In genomic region chr19:47315125-47315821, GRCh38 we compare ENCODE assay signal across 8 cellular contexts. TPM values are rescaled to one million over a fixed set of nuclear protein-coding genes. Genes with fewer than 3 reads are reported as not detected.
DNase-seq lines count a peak whose midpoint lies in the region; ATAC-seq and TF ChIP-seq lines count a peak whose summit lies in the region.

No MANE protein-coding gene starts in this region.

- H3K79me2 ChIP-seq in hepatocyte: no peaks in the 10 kb centered on the region

- no peaks in the 10 kb centered on the region for H3K4me1 ChIP-seq in hepatocyte (ENCODE audit: insufficient read depth)

- in situ Hi-C loops in KBM-7 (cut with MboI; ENCODE audit: low pct_unique_long_range_greater_than_20kb, low sequenced_read_pairs): no loop called here

- no peak overlapping the region for H3K4me3 ChIP-seq in hepatocyte

- no peak overlapping the region for H3K27ac Mint-ChIP-seq in activated naive CD8-positive, alpha-beta T cell treated with anti-CD3 and anti-CD28 coated beads for 36 hours

- H3K4me1 Mint-ChIP-seq in activated naive CD8-positive, alpha-beta T cell treated with anti-CD3 and anti-CD28 coated beads for 36 hours: peaks cover 6% of the 10 kb centered on the region

- H3K9me3 Mint-ChIP-seq in activated naive CD8-positive, alpha-beta T cell treated with anti-CD3 and anti-CD28 coated beads for 36 hours: no peaks in the 10 kb centered on the region

- no peak for ATAC-seq in GM21526 (IDR thresholded peaks at IDR 0.05; ENCODE audit: low FRiP score, unreplicated experiment)

- H4K20me1 ChIP-seq in hepatocyte (ENCODE audit: insufficient read depth, poor library complexity, severe bottlenecking): no peaks in the 10 kb centered on the region

- H3K4me3 Mint-ChIP-seq in activated naive CD8-positive, alpha-beta T cell treated with anti-CD3 and anti-CD28 coated beads for 36 hours: no peak overlapping the region

- no peak overlapping the region for H3K4me2 ChIP-seq in hepatocyte

- peaks cover 47% of the 10 kb centered on the region for H3K27me3 Mint-ChIP-seq in activated naive CD8-positive, alpha-beta T cell treated with anti-CD3 and anti-CD28 coated beads for 36 hours

- WGBS in hepatocyte (ENCODE audit: low lambda C conversion rate, missing lambda C conversion rate): 32% methylated on average over 12 of the region's 12 CpGs

- H3K27me3 ChIP-seq in hepatocyte: no peaks in the 10 kb centered on the region

- DNase-seq in C1 segment of cervical spinal cord (lab: John Stamatoyannopoulos, UW): peak in 9 of 14 donors; percentile 19 to 58 (median 34)
- DNase-seq in KBM-7: peak; percentile 86
- DNase-seq in activated naive CD8-positive, alpha-beta T cell treated with anti-CD3 and anti-CD28 coated beads for 36 hours: peak; percentile 28
- peak; percentile 90 for DNase-seq in hepatocyte (ENCODE audit: low spot score)
- peak; percentile 14 to 29 for DNase-seq in stimulated activated CD4-positive, alpha-beta T cell treated with anti-CD3 and anti-CD28 coated beads, Interleukin-2, amount 100 ng/mL, for 24 hours
- DNase-seq in D341Med (ENCODE audit: low spot score): no peak
- no peak for DNase-seq in SK-N-DZ (ENCODE audit: low spot score)

- H3K27ac ChIP-seq in hepatocyte: peak overlapping the region; percentile 78

- H3K9me3 ChIP-seq in hepatocyte (ENCODE audit: low read depth): no peaks in the 10 kb centered on the region

- no peak overlapping the region for H2AFZ ChIP-seq in hepatocyte

- H3K9me2 ChIP-seq in hepatocyte (replicated peaks; ENCODE audit: insufficient read depth): no peaks in the 10 kb centered on the region

- TF ChIP-seq CTCF in hepatocyte (IDR thresholded peaks at IDR 0.05; ENCODE audit: poor library complexity): no peak

- H3K36me3 ChIP-seq in hepatocyte (replicated peaks; ENCODE audit: insufficient read depth, low read depth): no peaks in the 10 kb centered on the region

- H3K36me3 Mint-ChIP-seq in activated naive CD8-positive, alpha-beta T cell treated with anti-CD3 and anti-CD28 coated beads for 36 hours: no peaks in the 10 kb centered on the region

RNA-seq across cellular contexts. Expression of gene C5AR1, which starts 5.6 kb away (rescaled TPM):
- total RNA-seq in activated naive CD8-positive, alpha-beta T cell treated with anti-CD3 and anti-CD28 coated beads for 36 hours: 1 to 10 TPM; 1.4 to 1.8 TPM
- total RNA-seq in hepatocyte: 0.43 and 0.96 TPM in 2 replicates
- polyA plus RNA-seq in hepatocyte: 0.99 and 3.2 TPM in 2 replicates
- not detected in 2 replicates for polyA plus RNA-seq in SK-N-DZ (2014; cell fraction: cytosol; rRNA removed)
- not detected in 2 replicates for polyA plus RNA-seq in SK-N-DZ (2014; cell fraction: nucleus; rRNA removed)

RNA-seq across cellular contexts. Expression of gene C5AR2, which starts 16.7 kb away (rescaled TPM):
- total RNA-seq in activated naive CD8-positive, alpha-beta T cell treated with anti-CD3 and anti-CD28 coated beads for 36 hours: not detected
- total RNA-seq in hepatocyte: 0.53 TPM in 1 of 2 replicates, not detected in the other
- polyA plus RNA-seq in hepatocyte: 0.24 TPM in 1 of 2 replicates, not detected in the other
- polyA plus RNA-seq in SK-N-DZ (2014; cell fraction: cytosol; rRNA removed): not detected in 2 replicates
- not detected in 2 replicates for polyA plus RNA-seq in SK-N-DZ (2014; cell fraction: nucleus; rRNA removed)

RNA-seq across cellular contexts. Expression of gene DHX34, which starts 33.8 kb away (rescaled TPM):
- 10 to 100 TPM; 17.4 to 19.5 TPM for total RNA-seq in activated naive CD8-positive, alpha-beta T cell treated with anti-CD3 and anti-CD28 coated beads for 36 hours
- 9.3 and 10.7 TPM in 2 replicates for total RNA-seq in hepatocyte
- 17.6 and 18.2 TPM in 2 replicates for polyA plus RNA-seq in hepatocyte
- 10.8 and 12.8 TPM in 2 replicates for polyA plus RNA-seq in SK-N-DZ (2014; cell fraction: cytosol; rRNA removed)
- 14.2 and 24.6 TPM in 2 replicates for polyA plus RNA-seq in SK-N-DZ (2014; cell fraction: nucleus; rRNA removed)

RNA-seq across cellular contexts. Expression of gene INAFM1, which starts 40.6 kb away (rescaled TPM):
- 10 to 100 TPM in 1 of 2 experiments, 1 to 10 TPM in 1; 9.8 to 10.6 TPM for total RNA-seq in activated naive CD8-positive, alpha-beta T cell treated with anti-CD3 and anti-CD28 coated beads for 36 hours
- 1.7 and 1.9 TPM in 2 replicates for total RNA-seq in hepatocyte
- polyA plus RNA-seq in hepatocyte: 11.9 and 13.8 TPM in 2 replicates
- 2.1 and 2.9 TPM in 2 replicates for polyA plus RNA-seq in SK-N-DZ (2014; cell fraction: cytosol; rRNA removed)
- polyA plus RNA-seq in SK-N-DZ (2014; cell fraction: nucleus; rRNA removed): 2.4 and 7.3 TPM in 2 replicates

RNA-seq across cellular contexts. Expression of gene CCDC9, which starts 58.9 kb away (rescaled TPM):
- total RNA-seq in activated naive CD8-positive, alpha-beta T cell treated with anti-CD3 and anti-CD28 coated beads for 36 hours: 10 to 100 TPM; 28.4 to 29.3 TPM
- 5.2 and 7.9 TPM in 2 replicates for total RNA-seq in hepatocyte
- 13.0 and 19.6 TPM in 2 replicates for polyA plus RNA-seq in hepatocyte
- polyA plus RNA-seq in SK-N-DZ (2014; cell fraction: cytosol; rRNA removed): 1.4 and 3.0 TPM in 2 replicates
- polyA plus RNA-seq in SK-N-DZ (2014; cell fraction: nucleus; rRNA removed): 3.2 and 3.6 TPM in 2 replicates

Comparison
In these comparisons a context has a peak if more than half of its experiments do, and no peak if none do; other contexts are left out.
1. DNase-seq: peak in C1 segment of cervical spinal cord (9 of 14), KBM-7 (single experiment), activated naive CD8-positive, alpha-beta T cell treated with anti-CD3 and anti-CD28 coated beads for 36 hours (single experiment), hepatocyte (single experiment) and stimulated activated CD4-positive, alpha-beta T cell treated with anti-CD3 and anti-CD28 coated beads, Interleukin-2, amount 100 ng/mL, for 24 hours (2 of 2); none in D341Med (single experiment) and SK-N-DZ (single experiment).